In genomic region chr19:3024870-3025515, GRCh38 we compare ENCODE assay signal across 12 cellular contexts. TPM values are rescaled to one million over a fixed set of nuclear protein-coding genes. Genes with fewer than 3 reads are reported as not detected.
DNase-seq lines count a peak whose midpoint lies in the region; ATAC-seq and TF ChIP-seq lines count a peak whose summit lies in the region.
"Had no signal": no experiment of that assay in that cellular context is flagged by ENCODE, and none has a peak within 500 bp of the region (broad histone marks: within the 10 kb centered on the region; RNA-seq: fewer than 3 reads in every experiment).

No MANE protein-coding gene starts in this region.

- H3K14ac ChIP-seq in mesenchymal stem cell (ENCODE audit: low read length in 2 of 2) = no peak overlapping the region

- no peak overlapping the region for H4K8ac ChIP-seq in mesenchymal stem cell (ENCODE audit: low read length)

- no peak overlapping the region for H2BK120ac ChIP-seq in mesenchymal stem cell (ENCODE audit: low read depth, low read length)

- no peaks in the 10 kb centered on the region for H3K9me3 Mint-ChIP-seq in activated naive CD8-positive, alpha-beta T cell treated with anti-CD3 and anti-CD28 coated beads for 36 hours

- WGBS in mesenchymal stem cell = 7% methylated on average over 24 of the region's 29 CpGs

- CTCF ChIA-PET in PC-3 (lab: Charles Lee) = no interaction called here

- peak overlapping the region in 1 of 11 experiments; percentile 24; a peak in 1 of 22 replicates for H3K9ac ChIP-seq in BLaER1 treated with 17β-estradiol and CSF1 and Interleukin-3, amounts not matched to agents 10 nM and 100 nM
- no peak overlapping the region for H3K9ac ChIP-seq in mesenchymal stem cell (ENCODE audit: low read length)
- H3K9ac ChIP-seq in PC-3 (ENCODE audit: low read length) = no peak overlapping the region

- H3K4me2 ChIP-seq in BLaER1 treated with 17β-estradiol and CSF1 and Interleukin-3, amounts not matched to agents 10 nM and 100 nM = peak overlapping the region; percentile 41 to 78 (median 64)
- no peak overlapping the region for H3K4me2 ChIP-seq in mesenchymal stem cell (ENCODE audit: low read length, poor library complexity, severe bottlenecking)
- H3K4me2 ChIP-seq in PC-3 (ENCODE audit: low read length) = no peak overlapping the region

- TF ChIP-seq CTCF in PC-3 (conservative IDR thresholded peaks at IDR 0.05; ENCODE audit: low read depth, low read length) = no peak

- no peak overlapping the region for H3K27ac Mint-ChIP-seq in activated naive CD8-positive, alpha-beta T cell treated with anti-CD3 and anti-CD28 coated beads for 36 hours

- H3K4ac ChIP-seq in mesenchymal stem cell (ENCODE audit: low read depth in 1 of 2, low read length in 2 of 2) = no peak overlapping the region

- H3K79me2 ChIP-seq in PC-3 (ENCODE audit: low read length) = no peaks in the 10 kb centered on the region

- H2AK5ac ChIP-seq in mesenchymal stem cell (ENCODE audit: low read length, severe bottlenecking) = no peak overlapping the region

- H2AFZ ChIP-seq in mesenchymal stem cell (ENCODE audit: low read depth, low read length) (no peak overlapping the region), PC-3 (ENCODE audit: low read length) (no peak overlapping the region)

- DNase-seq in H7 (peak; percentile 81), mesenchymal stem cell (peak; percentile 18), PC-3 (no peak), SJCRH30 (no peak), T1000 (lab: John Stamatoyannopoulos, UW) (no peak), NCI-H1436 (lab: John Stamatoyannopoulos, UW) (no peak)
- no peak for DNase-seq in activated naive CD8-positive, alpha-beta T cell treated with anti-CD3 and anti-CD28 coated beads for 36 hours
- DNase-seq: central memory CD4-positive, alpha-beta T cell; kidney glomerular epithelial cell; NCI-H187; T-helper 9 cell had no signal

- H2BK5ac ChIP-seq in mesenchymal stem cell (ENCODE audit: low read depth, low read length, poor library complexity, severe bottlenecking) = no peak overlapping the region

- H3K27ac ChIP-seq in BLaER1 treated with 17β-estradiol and CSF1 and Interleukin-3, amounts not matched to agents 10 nM and 100 nM = no peak overlapping the region
- H3K27ac ChIP-seq in mesenchymal stem cell (ENCODE audit: low read length, poor library complexity, severe bottlenecking) (no peak overlapping the region), PC-3 (ENCODE audit: low read length) (no peak overlapping the region), SJCRH30 (no peak overlapping the region)

- H3K4me3 ChIP-seq in BLaER1 treated with 17β-estradiol and CSF1 and Interleukin-3, amounts not matched to agents 10 nM and 100 nM = peak overlapping the region in 1 of 10 experiments; percentile 28; a peak in 2 of 20 replicates
- H3K4me3 ChIP-seq in H7 (ENCODE audit: insufficient read depth, low read depth, low read length) (peak overlapping the region; percentile 20), mesenchymal stem cell (ENCODE audit: insufficient read depth in 1 of 2, low read depth in 1 of 2, low read length in 2 of 2) (no peak overlapping the region), PC-3 (ENCODE audit: low read length) (no peak overlapping the region), SJCRH30 (no peak overlapping the region)

- H2BK15ac ChIP-seq in mesenchymal stem cell (ENCODE audit: low read depth, poor library complexity, severe bottlenecking) = no peak overlapping the region

- peak overlapping the region; percentile 22 for H3K4me3 Mint-ChIP-seq in activated naive CD8-positive, alpha-beta T cell treated with anti-CD3 and anti-CD28 coated beads for 36 hours

- peaks cover 7 to 30% (median 18%) of the 10 kb centered on the region in 10 experiments; a peak in 19 of 20 replicates for H3K4me1 ChIP-seq in BLaER1 treated with 17β-estradiol and CSF1 and Interleukin-3, amounts not matched to agents 10 nM and 100 nM
- H3K4me1 ChIP-seq in mesenchymal stem cell (ENCODE audit: control insufficient read depth, insufficient read depth, low read depth, low read length) (peaks cover 14% of the 10 kb centered on the region), PC-3 (ENCODE audit: insufficient read depth, low read length) (no peaks in the 10 kb centered on the region), SJCRH30 (no peaks in the 10 kb centered on the region)

- no peak overlapping the region for H4K91ac ChIP-seq in mesenchymal stem cell (ENCODE audit: low read length)

- intact Hi-C loops in PC-3 (cut with micrococcal nuclease) = no loop called here

- H3K27me3 Mint-ChIP-seq in activated naive CD8-positive, alpha-beta T cell treated with anti-CD3 and anti-CD28 coated beads for 36 hours = peaks cover 9% of the 10 kb centered on the region

- H3K23ac ChIP-seq in mesenchymal stem cell (ENCODE audit: low read length in 2 of 2) = no peak overlapping the region

- no TSS peak for BruUV-seq in PC-3 (replicated peaks; lab: Mats Ljungman, UMichigan)

- no peak overlapping the region for H2BK12ac ChIP-seq in mesenchymal stem cell (ENCODE audit: low read length in 2 of 2)

- peaks cover 0 to 17% (median 0%) of the 10 kb centered on the region in 11 experiments; a peak in 3 of 22 replicates for H4K20me1 ChIP-seq in BLaER1 treated with 17β-estradiol and CSF1 and Interleukin-3, amounts not matched to agents 10 nM and 100 nM
- no peaks in the 10 kb centered on the region for H4K20me1 ChIP-seq in PC-3 (ENCODE audit: low read length)

- POLR2A ChIA-PET in PC-3 (lab: Charles Lee; ENCODE audit: unreplicated experiment) = no interaction called here

- no peaks in the 10 kb centered on the region for H3F3A ChIP-seq in PC-3 (ENCODE audit: low read length, unreplicated experiment)

- no peaks in the 10 kb centered on the region for H3K79me1 ChIP-seq in mesenchymal stem cell (replicated peaks; ENCODE audit: low read length, poor library complexity, severe bottlenecking)

- no peak for ATAC-seq in PC-3

- H3K36me3 ChIP-seq in BLaER1 treated with 17β-estradiol and CSF1 and Interleukin-3, amounts not matched to agents 10 nM and 100 nM = no peaks in the 10 kb centered on the region
- H3K36me3 ChIP-seq in H7 (replicated peaks; ENCODE audit: control insufficient read depth, insufficient read depth, low read length) (no peaks in the 10 kb centered on the region), mesenchymal stem cell (ENCODE audit: control insufficient read depth in 1 of 2, insufficient read depth in 2 of 2, low read depth in 1 of 2, low read length in 2 of 2) (no peaks in the 10 kb centered on the region), PC-3 (ENCODE audit: low read depth, low read length) (no peaks in the 10 kb centered on the region), SJCRH30 (no peaks in the 10 kb centered on the region)

- H3K9me2 ChIP-seq in PC-3 (replicated peaks; ENCODE audit: low read length) = no peaks in the 10 kb centered on the region

- H3K27me3 ChIP-seq in BLaER1 treated with 17β-estradiol and CSF1 and Interleukin-3, amounts not matched to agents 10 nM and 100 nM = peaks cover 59 to 70% (median 68%) of the 10 kb centered on the region in 11 experiments
- H3K27me3 ChIP-seq in H7 (ENCODE audit: control insufficient read depth, insufficient read depth, low read length) (peaks cover 31% of the 10 kb centered on the region), mesenchymal stem cell (ENCODE audit: control insufficient read depth in 1 of 2, insufficient read depth in 1 of 2, low read length in 2 of 2) (peaks cover 36 to 66% of the 10 kb centered on the region in 2 experiments), PC-3 (ENCODE audit: low read length) (no peaks in the 10 kb centered on the region), SJCRH30 (peaks cover 8% of the 10 kb centered on the region)

- peaks cover 25% of the 10 kb centered on the region for H3K4me1 Mint-ChIP-seq in activated naive CD8-positive, alpha-beta T cell treated with anti-CD3 and anti-CD28 coated beads for 36 hours

- no peaks in the 10 kb centered on the region for H3K36me3 Mint-ChIP-seq in activated naive CD8-positive, alpha-beta T cell treated with anti-CD3 and anti-CD28 coated beads for 36 hours

- H3K9me3 ChIP-seq in BLaER1 treated with 17β-estradiol and CSF1 and Interleukin-3, amounts not matched to agents 10 nM and 100 nM (replicated peaks in 1 of 11) = peaks cover 0 to 7% (median 0%) of the 10 kb centered on the region in 11 experiments; a peak in 4 of 22 replicates
- no peaks in the 10 kb centered on the region for H3K9me3 ChIP-seq in mesenchymal stem cell (ENCODE audit: control insufficient read depth, low read length)
- H3K9me3 ChIP-seq in PC-3 (ENCODE audit: low read length) = no peaks in the 10 kb centered on the region
- no peaks in the 10 kb centered on the region for H3K9me3 ChIP-seq in SJCRH30 (replicated peaks)

- H3K18ac ChIP-seq in mesenchymal stem cell (ENCODE audit: low read depth in 1 of 2, low read length in 2 of 2) = no peak overlapping the region

RNA-seq across cellular contexts. Expression of gene TLE2, which starts 4.1 kb away (rescaled TPM):
- total RNA-seq in H7 (2014; rRNA removed; shearing (Covaris generic)) = 9.6 and 18.7 TPM in 2 replicates
- total RNA-seq in activated naive CD8-positive, alpha-beta T cell treated with anti-CD3 and anti-CD28 coated beads for 36 hours = 1 to 10 TPM; 1.4 to 2.3 TPM
- polyA plus RNA-seq in mesenchymal stem cell (2013, experiment 1 of 2) = 9.5 TPM
- polyA plus RNA-seq in mesenchymal stem cell (2013, experiment 2 of 2) = 8.7 TPM
- 7.7 and 10.0 TPM in 2 replicates for total RNA-seq in PC-3 (2014; rRNA removed)
- 3.7 and 4.7 TPM in 2 replicates for total RNA-seq in SJCRH30 (2014; rRNA removed; shearing (Covaris generic))

RNA-seq across cellular contexts. Expression of gene TLE5, which starts 37.3 kb away (rescaled TPM):
- total RNA-seq in H7 (2014; rRNA removed; shearing (Covaris generic)) = 300 and 386 TPM in 2 replicates
- total RNA-seq in activated naive CD8-positive, alpha-beta T cell treated with anti-CD3 and anti-CD28 coated beads for 36 hours = 100 to 1,000 TPM; 221 to 222 TPM
- 329 TPM for polyA plus RNA-seq in mesenchymal stem cell (2013, experiment 1 of 2)
- polyA plus RNA-seq in mesenchymal stem cell (2013, experiment 2 of 2) = 321 TPM
- total RNA-seq in PC-3 (2014; rRNA removed) = 351 and 407 TPM in 2 replicates
- 313 and 320 TPM in 2 replicates for total RNA-seq in SJCRH30 (2014; rRNA removed; shearing (Covaris generic))

RNA-seq across cellular contexts. Expression of gene TLE6, which starts 47.6 kb away (rescaled TPM):
- total RNA-seq in H7 (2014; rRNA removed; shearing (Covaris generic)) = 10.4 and 14.2 TPM in 2 replicates
- total RNA-seq in activated naive CD8-positive, alpha-beta T cell treated with anti-CD3 and anti-CD28 coated beads for 36 hours = 1 to 10 TPM; 2.4 to 3.2 TPM
- 2.3 TPM for polyA plus RNA-seq in mesenchymal stem cell (2013, experiment 1 of 2)
- polyA plus RNA-seq in mesenchymal stem cell (2013, experiment 2 of 2) = 1.6 TPM
- 1.9 and 4.1 TPM in 2 replicates for total RNA-seq in PC-3 (2014; rRNA removed)
- 2.6 TPM in 2 replicates for total RNA-seq in SJCRH30 (2014; rRNA removed; shearing (Covaris generic))

Comparison
In these comparisons a context has a peak if more than half of its experiments do, and no peak if none do; other contexts are left out.
1. H3K4me2 ChIP-seq: peak in BLaER1 treated with 17β-estradiol and CSF1 and Interleukin-3, amounts not matched to agents 10 nM and 100 nM (11 of 11); none in mesenchymal stem cell (single experiment) and PC-3 (single experiment).
2. DNase-seq: peak in H7 (single experiment) and mesenchymal stem cell (single experiment); none in activated naive CD8-positive, alpha-beta T cell treated with anti-CD3 and anti-CD28 coated beads for 36 hours (single experiment), PC-3 (single experiment), SJCRH30 (0 of 2), T1000 (single experiment) and NCI-H1436 (single experiment).